In genomic region chr14:102215522-102216250, GRCh38 we compare ENCODE assay signal across 14 cellular contexts.
A peak's percentile ranks its signal among the peaks of the same experiment; 100 is the strongest.
DNase-seq lines count a peak whose midpoint lies in the region; ATAC-seq and TF ChIP-seq lines count a peak whose summit lies in the region.
"Had no signal": no experiment of that assay in that cellular context is flagged by ENCODE, and none has a peak within 500 bp of the region (broad histone marks: within the 10 kb centered on the region; RNA-seq: fewer than 3 reads in every experiment).

No MANE protein-coding gene starts in this region.

- CTCF ChIA-PET in RWPE1 (lab: Yijun Ruan, JAX): no interaction called here

- no peak for TF ChIP-seq POLR2A in heart left ventricle (IDR thresholded peaks at IDR 0.05)
- no peak for TF ChIP-seq POLR2A in gastrocnemius medialis (IDR thresholded peaks at IDR 0.05)

- peaks cover 24% of the 10 kb centered on the region for H3K36me3 Mint-ChIP-seq in effector memory CD8-positive, alpha-beta T cell (ENCODE audit: insufficient read depth)

- H3K27me3 ChIP-seq in H7 (ENCODE audit: control insufficient read depth, insufficient read depth, low read length) (no peaks in the 10 kb centered on the region), heart left ventricle (no peaks in the 10 kb centered on the region), gastrocnemius medialis (no peaks in the 10 kb centered on the region)

- peak overlapping the region in 1 of 2 donors; percentile 71 for H3K27ac Mint-ChIP-seq in effector memory CD8-positive, alpha-beta T cell
- H3K27ac Mint-ChIP-seq: activated CD8-positive, alpha-beta T cell treated with anti-CD3 and anti-CD28 coated beads for 36 hours; activated naive CD8-positive, alpha-beta T cell treated with anti-CD3 and anti-CD28 coated beads, Interleukin-2, amount 50 U/mL, for 24 hours had no signal

- TF ChIP-seq CTCF in RWPE1 (conservative IDR thresholded peaks at IDR 0.05; ENCODE audit: low read depth) (no peak), heart left ventricle (IDR thresholded peaks at IDR 0.05) (no peak), gastrocnemius medialis (IDR thresholded peaks at IDR 0.05 in 4 of 5, conservative IDR thresholded peaks at IDR 0.05 in 1 of 5) (no peak)

- H3K4me1 Mint-ChIP-seq in effector memory CD8-positive, alpha-beta T cell (ENCODE audit: low read depth in 2 of 2): peaks cover 0 to 10% of the 10 kb centered on the region in 2 donors

- H3K36me3 ChIP-seq in H7 (replicated peaks; ENCODE audit: control insufficient read depth, insufficient read depth, low read length) (peaks cover 2% of the 10 kb centered on the region), heart left ventricle (peaks cover 0 to 38% (median 11%) of the 10 kb centered on the region in 9 donors), gastrocnemius medialis (no peaks in the 10 kb centered on the region)

- H3K4me1 ChIP-seq in heart left ventricle (peaks cover 0 to 54% (median 27%) of the 10 kb centered on the region in 12 donors), gastrocnemius medialis (peaks cover 26 to 32% of the 10 kb centered on the region in 2 donors)
- H3K4me1 ChIP-seq: Caco-2 had no signal

- no peaks in the 10 kb centered on the region for H3K27me3 Mint-ChIP-seq in effector memory CD8-positive, alpha-beta T cell
- H3K27me3 Mint-ChIP-seq: activated CD8-positive, alpha-beta T cell treated with anti-CD3 and anti-CD28 coated beads for 36 hours; activated naive CD8-positive, alpha-beta T cell treated with anti-CD3 and anti-CD28 coated beads, Interleukin-2, amount 50 U/mL, for 24 hours had no signal

- in situ Hi-C loops in gastrocnemius medialis (cut with MboI; ENCODE audit: low sequenced_read_pairs in 4 of 4): no loop called here

- DNase-seq in H7 (peak; percentile 51), RWPE1 (ENCODE audit: low spot score) (no peak), heart left ventricle (peak in 3 of 5 donors; percentile 36 to 73 (median 59)), gastrocnemius medialis (no peak), midbrain (lab: John Stamatoyannopoulos, UW) (no peak), D341Med (ENCODE audit: low spot score) (no peak)
- DNase-seq in activated effector memory CD4-positive, alpha-beta T cell treated with anti-CD3 and anti-CD28 coated beads, Interleukin-2, amount 50 U/mL, for 16 hours: no peak
- DNase-seq in effector memory CD8-positive, alpha-beta T cell: no peak
- DNase-seq: activated CD8-positive, alpha-beta T cell treated with anti-CD3 and anti-CD28 coated beads for 36 hours; activated naive CD8-positive, alpha-beta T cell treated with anti-CD3 and anti-CD28 coated beads, Interleukin-2, amount 50 U/mL, for 24 hours; Caco-2; NCI-H526 treated with DMSO at 0.1 percent for 48 hours; SW 1271 had no signal

- H3K4me3 ChIP-seq in H7 (ENCODE audit: insufficient read depth, low read depth, low read length) (no peak overlapping the region), heart left ventricle (no peak overlapping the region), gastrocnemius medialis (no peak overlapping the region)

- no peaks in the 10 kb centered on the region for H3K9me3 ChIP-seq in heart left ventricle
- H3K9me3 ChIP-seq in gastrocnemius medialis: no peaks in the 10 kb centered on the region
- H3K9me3 ChIP-seq: Caco-2 had no signal

- no peak overlapping the region for H3K4me3 Mint-ChIP-seq in effector memory CD8-positive, alpha-beta T cell
- H3K4me3 Mint-ChIP-seq: activated CD8-positive, alpha-beta T cell treated with anti-CD3 and anti-CD28 coated beads for 36 hours; activated naive CD8-positive, alpha-beta T cell treated with anti-CD3 and anti-CD28 coated beads, Interleukin-2, amount 50 U/mL, for 24 hours had no signal

- H3K27ac ChIP-seq in RWPE1 (0 out of 2 replicates have a peak overlapping the region, but pooled peaks have one; percentile 9), heart left ventricle (peak overlapping the region; percentile 7 to 78 (median 54)), gastrocnemius medialis (peak overlapping the region; percentile 2 to 51 (median 26))

- ATAC-seq in heart left ventricle (peak; percentile 41 to 76 (median 70)), gastrocnemius medialis (peak in 1 of 2 donors; percentile 9)
- ATAC-seq in effector memory CD8-positive, alpha-beta T cell (replicated peaks): no peak
- ATAC-seq: activated CD8-positive, alpha-beta T cell treated with anti-CD3 and anti-CD28 coated beads for 36 hours; activated naive CD8-positive, alpha-beta T cell treated with anti-CD3 and anti-CD28 coated beads, Interleukin-2, amount 50 U/mL, for 24 hours; left lobe of liver had no signal

- intact Hi-C loops in heart left ventricle (cut with DNase I): loop anchor here in 3 of 10 donors (10.0 kb wide), 2 partner anchors 131 to 171 kb away; partner anchors contain the start of gene HSP90AA1 (in 2 of the 3)
- intact Hi-C loops in gastrocnemius medialis (cut with DNase I; ENCODE audit: low total_unique reads): no loop called here

- H3K9me3 Mint-ChIP-seq in effector memory CD8-positive, alpha-beta T cell: no peaks in the 10 kb centered on the region
- H3K9me3 Mint-ChIP-seq: activated CD8-positive, alpha-beta T cell treated with anti-CD3 and anti-CD28 coated beads for 36 hours; activated naive CD8-positive, alpha-beta T cell treated with anti-CD3 and anti-CD28 coated beads, Interleukin-2, amount 50 U/mL, for 24 hours had no signal

- POLR2A ChIA-PET in RWPE1 (lab: Yijun Ruan, JAX; ENCODE audit: low non-redundant PET): no interaction called here

- WGBS in heart left ventricle, 4 donors: 53 to 68% (median 58%) methylated on average over 20 to 23 of the region's 23 CpGs

Comparison
In these comparisons a context has a peak if more than half of its experiments do, and no peak if none do; other contexts are left out.
1. DNase-seq: peak in H7 (single experiment) and heart left ventricle (3 of 5); none in RWPE1 (single experiment), gastrocnemius medialis (0 of 2), midbrain (single experiment), activated effector memory CD4-positive, alpha-beta T cell treated with anti-CD3 and anti-CD28 coated beads, Interleukin-2, amount 50 U/mL, for 16 hours (single experiment), D341Med (single experiment) and effector memory CD8-positive, alpha-beta T cell (0 of 3).
2. Peak in every context shown above with its lines, with median percentiles within 50 percentile points of each other: H3K27ac ChIP-seq.